ENCODE assay signal across 1 cellular context in the genomic region with DNA sequence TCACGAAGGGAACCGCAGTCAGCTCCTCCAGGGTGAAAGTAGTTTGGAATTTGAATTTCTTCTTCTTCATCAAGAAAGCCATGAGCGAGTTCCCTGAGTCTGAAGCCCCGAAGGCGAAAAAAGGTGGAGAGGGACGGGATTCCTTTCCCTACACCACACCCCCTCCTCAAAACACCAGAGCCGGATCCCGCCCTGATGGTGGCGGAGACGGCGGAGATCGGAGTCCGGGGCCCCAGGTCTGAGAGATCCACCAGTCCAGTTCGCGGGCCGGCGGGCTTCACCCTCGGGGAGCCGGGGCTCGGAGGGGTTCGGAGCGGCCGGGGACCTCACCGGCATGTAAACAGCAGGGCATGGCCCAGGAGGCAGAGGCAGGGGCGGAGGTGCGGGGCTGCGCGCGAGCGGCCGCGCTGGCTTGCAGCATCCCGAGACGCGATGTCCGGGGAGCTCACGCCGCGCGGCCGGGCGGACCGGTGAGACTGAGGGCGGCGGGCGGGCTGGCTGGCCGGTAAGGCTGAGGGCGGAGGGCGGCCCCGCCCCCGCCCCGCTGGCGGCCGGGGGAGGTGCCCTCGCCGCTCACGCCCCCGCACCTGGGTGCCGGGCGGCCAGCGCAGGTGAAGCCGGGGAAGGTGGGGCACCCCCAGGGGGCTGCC.
TF ChIP-seq lines count a peak whose summit lies in the region.

No MANE protein-coding gene starts in this region.

TF ChIP-seq in HepG2, 621 proteins besides CTCF, POLR2A, EP300 and RAD21 (continued from another document):
- peak; percentile 2; the same call in 1 of the 2 replicates for TF ChIP-seq ZNF687 (CRISPR knock-in tag; IDR thresholded peaks at IDR 0.05)
- TF ChIP-seq ZNF746 (CRISPR knock-in tag; IDR thresholded peaks at IDR 0.05): no peak
- TF ChIP-seq, protein P1, sequence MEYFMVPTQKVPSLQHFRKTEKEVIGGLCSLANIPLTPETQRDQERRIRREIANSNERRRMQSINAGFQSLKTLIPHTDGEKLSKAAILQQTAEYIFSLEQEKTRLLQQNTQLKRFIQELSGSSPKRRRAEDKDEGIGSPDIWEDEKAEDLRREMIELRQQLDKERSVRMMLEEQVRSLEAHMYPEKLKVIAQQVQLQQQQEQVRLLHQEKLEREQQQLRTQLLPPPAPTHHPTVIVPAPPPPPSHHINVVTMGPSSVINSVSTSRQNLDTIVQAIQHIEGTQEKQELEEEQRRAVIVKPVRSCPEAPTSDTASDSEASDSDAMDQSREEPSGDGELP (IDR thresholded peaks at IDR 0.05; ENCODE audit: borderline replicate concordance, low read depth): no peak
- TF ChIP-seq HMG20A (CRISPR knock-in tag; IDR thresholded peaks at IDR 0.05; ENCODE audit: borderline replicate concordance): no peak
- TF ChIP-seq HNF1B (CRISPR knock-in tag; IDR thresholded peaks at IDR 0.05): no peak
- no peak for TF ChIP-seq SIX1 (CRISPR knock-in tag; IDR thresholded peaks at IDR 0.05; ENCODE audit: borderline replicate concordance)
- TF ChIP-seq CBFB (CRISPR knock-in tag; IDR thresholded peaks at IDR 0.05): no peak
- TF ChIP-seq, protein P2, sequence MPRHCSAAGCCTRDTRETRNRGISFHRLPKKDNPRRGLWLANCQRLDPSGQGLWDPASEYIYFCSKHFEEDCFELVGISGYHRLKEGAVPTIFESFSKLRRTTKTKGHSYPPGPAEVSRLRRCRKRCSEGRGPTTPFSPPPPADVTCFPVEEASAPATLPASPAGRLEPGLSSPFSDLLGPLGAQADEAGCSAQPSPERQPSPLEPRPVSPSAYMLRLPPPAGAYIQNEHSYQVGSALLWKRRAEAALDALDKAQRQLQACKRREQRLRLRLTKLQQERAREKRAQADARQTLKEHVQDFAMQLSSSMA (CRISPR knock-in tag; IDR thresholded peaks at IDR 0.05): no peak; the same call in 1 of the 2 replicates
- TF ChIP-seq, protein P3, sequence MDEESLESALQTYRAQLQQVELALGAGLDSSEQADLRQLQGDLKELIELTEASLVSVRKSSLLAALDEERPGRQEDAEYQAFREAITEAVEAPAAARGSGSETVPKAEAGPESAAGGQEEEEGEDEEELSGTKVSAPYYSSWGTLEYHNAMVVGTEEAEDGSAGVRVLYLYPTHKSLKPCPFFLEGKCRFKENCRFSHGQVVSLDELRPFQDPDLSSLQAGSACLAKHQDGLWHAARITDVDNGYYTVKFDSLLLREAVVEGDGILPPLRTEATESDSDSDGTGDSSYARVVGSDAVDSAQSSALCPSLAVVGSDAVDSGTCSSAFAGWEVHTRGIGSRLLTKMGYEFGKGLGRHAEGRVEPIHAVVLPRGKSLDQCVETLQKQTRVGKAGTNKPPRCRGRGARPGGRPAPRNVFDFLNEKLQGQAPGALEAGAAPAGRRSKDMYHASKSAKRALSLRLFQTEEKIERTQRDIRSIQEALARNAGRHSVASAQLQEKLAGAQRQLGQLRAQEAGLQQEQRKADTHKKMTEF (CRISPR knock-in tag; IDR thresholded peaks at IDR 0.05): 0 out of 2 replicates have a peak, but pooled peaks have one; percentile 4
- no peak for TF ChIP-seq TFDP1 (CRISPR knock-in tag; IDR thresholded peaks at IDR 0.05; ENCODE audit: borderline replicate concordance)
- no peak for TF ChIP-seq ZMYM2 (CRISPR knock-in tag; IDR thresholded peaks at IDR 0.05)
- no peak for TF ChIP-seq IRF2 (CRISPR knock-in tag; IDR thresholded peaks at IDR 0.05)
- TF ChIP-seq ZNF605 (CRISPR knock-in tag; IDR thresholded peaks at IDR 0.05): 0 out of 2 replicates have a peak, but pooled peaks have one; percentile 22
- TF ChIP-seq, protein P4, sequence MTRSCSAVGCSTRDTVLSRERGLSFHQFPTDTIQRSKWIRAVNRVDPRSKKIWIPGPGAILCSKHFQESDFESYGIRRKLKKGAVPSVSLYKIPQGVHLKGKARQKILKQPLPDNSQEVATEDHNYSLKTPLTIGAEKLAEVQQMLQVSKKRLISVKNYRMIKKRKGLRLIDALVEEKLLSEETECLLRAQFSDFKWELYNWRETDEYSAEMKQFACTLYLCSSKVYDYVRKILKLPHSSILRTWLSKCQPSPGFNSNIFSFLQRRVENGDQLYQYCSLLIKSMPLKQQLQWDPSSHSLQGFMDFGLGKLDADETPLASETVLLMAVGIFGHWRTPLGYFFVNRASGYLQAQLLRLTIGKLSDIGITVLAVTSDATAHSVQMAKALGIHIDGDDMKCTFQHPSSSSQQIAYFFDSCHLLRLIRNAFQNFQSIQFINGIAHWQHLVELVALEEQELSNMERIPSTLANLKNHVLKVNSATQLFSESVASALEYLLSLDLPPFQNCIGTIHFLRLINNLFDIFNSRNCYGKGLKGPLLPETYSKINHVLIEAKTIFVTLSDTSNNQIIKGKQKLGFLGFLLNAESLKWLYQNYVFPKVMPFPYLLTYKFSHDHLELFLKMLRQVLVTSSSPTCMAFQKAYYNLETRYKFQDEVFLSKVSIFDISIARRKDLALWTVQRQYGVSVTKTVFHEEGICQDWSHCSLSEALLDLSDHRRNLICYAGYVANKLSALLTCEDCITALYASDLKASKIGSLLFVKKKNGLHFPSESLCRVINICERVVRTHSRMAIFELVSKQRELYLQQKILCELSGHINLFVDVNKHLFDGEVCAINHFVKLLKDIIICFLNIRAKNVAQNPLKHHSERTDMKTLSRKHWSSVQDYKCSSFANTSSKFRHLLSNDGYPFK (CRISPR knock-in tag; IDR thresholded peaks at IDR 0.05; ENCODE audit: borderline replicate concordance): no peak
- TF ChIP-seq TEAD3 (CRISPR knock-in tag; optimal IDR thresholded peaks at IDR 0.05; ENCODE audit: borderline replicate concordance): no peak
- peak; percentile 52; the same call in 1 of the 2 replicates for TF ChIP-seq HOXA5 (CRISPR knock-in tag; IDR thresholded peaks at IDR 0.05)
- TF ChIP-seq ESRRA (CRISPR knock-in tag; IDR thresholded peaks at IDR 0.05; ENCODE audit: low read depth): no peak
- TF ChIP-seq BHLHE40 (IDR thresholded peaks at IDR 0.05; ENCODE audit: low read length): no peak
- 0 out of 2 replicates have a peak, but pooled peaks have one; percentile 4 for TF ChIP-seq PHF8 (CRISPR knock-in tag; IDR thresholded peaks at IDR 0.05)
- TF ChIP-seq ZNF607 (CRISPR knock-in tag; IDR thresholded peaks at IDR 0.05; ENCODE audit: borderline replicate concordance): 0 out of 2 replicates have a peak, but pooled peaks have one; percentile 17
- no peak for TF ChIP-seq TRAFD1 (CRISPR knock-in tag; IDR thresholded peaks at IDR 0.05; ENCODE audit: borderline replicate concordance)
